ENCODE assay signal across 1 cellular context in genomic region chr1:159177273-159177907, GRCh38.
A peak's percentile ranks its signal among the peaks of the same experiment; 100 is the strongest.
TF ChIP-seq lines count a peak whose summit lies in the region.

No MANE protein-coding gene starts in this region.

TF ChIP-seq in K562, 482 proteins besides CTCF, POLR2A, EP300 and RAD21 (continued from another document and continues in another):
- TF ChIP-seq, protein P1, sequence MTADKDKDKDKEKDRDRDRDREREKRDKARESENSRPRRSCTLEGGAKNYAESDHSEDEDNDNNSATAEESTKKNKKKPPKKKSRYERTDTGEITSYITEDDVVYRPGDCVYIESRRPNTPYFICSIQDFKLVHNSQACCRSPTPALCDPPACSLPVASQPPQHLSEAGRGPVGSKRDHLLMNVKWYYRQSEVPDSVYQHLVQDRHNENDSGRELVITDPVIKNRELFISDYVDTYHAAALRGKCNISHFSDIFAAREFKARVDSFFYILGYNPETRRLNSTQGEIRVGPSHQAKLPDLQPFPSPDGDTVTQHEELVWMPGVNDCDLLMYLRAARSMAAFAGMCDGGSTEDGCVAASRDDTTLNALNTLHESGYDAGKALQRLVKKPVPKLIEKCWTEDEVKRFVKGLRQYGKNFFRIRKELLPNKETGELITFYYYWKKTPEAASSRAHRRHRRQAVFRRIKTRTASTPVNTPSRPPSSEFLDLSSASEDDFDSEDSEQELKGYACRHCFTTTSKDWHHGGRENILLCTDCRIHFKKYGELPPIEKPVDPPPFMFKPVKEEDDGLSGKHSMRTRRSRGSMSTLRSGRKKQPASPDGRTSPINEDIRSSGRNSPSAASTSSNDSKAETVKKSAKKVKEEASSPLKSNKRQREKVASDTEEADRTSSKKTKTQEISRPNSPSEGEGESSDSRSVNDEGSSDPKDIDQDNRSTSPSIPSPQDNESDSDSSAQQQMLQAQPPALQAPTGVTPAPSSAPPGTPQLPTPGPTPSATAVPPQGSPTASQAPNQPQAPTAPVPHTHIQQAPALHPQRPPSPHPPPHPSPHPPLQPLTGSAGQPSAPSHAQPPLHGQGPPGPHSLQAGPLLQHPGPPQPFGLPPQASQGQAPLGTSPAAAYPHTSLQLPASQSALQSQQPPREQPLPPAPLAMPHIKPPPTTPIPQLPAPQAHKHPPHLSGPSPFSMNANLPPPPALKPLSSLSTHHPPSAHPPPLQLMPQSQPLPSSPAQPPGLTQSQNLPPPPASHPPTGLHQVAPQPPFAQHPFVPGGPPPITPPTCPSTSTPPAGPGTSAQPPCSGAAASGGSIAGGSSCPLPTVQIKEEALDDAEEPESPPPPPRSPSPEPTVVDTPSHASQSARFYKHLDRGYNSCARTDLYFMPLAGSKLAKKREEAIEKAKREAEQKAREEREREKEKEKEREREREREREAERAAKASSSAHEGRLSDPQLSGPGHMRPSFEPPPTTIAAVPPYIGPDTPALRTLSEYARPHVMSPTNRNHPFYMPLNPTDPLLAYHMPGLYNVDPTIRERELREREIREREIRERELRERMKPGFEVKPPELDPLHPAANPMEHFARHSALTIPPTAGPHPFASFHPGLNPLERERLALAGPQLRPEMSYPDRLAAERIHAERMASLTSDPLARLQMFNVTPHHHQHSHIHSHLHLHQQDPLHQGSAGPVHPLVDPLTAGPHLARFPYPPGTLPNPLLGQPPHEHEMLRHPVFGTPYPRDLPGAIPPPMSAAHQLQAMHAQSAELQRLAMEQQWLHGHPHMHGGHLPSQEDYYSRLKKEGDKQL (CRISPR knock-in tag; IDR thresholded peaks at IDR 0.05; ENCODE audit: borderline replicate concordance) = no peak
- no peak for TF ChIP-seq JUND (IDR thresholded peaks at IDR 0.05; ENCODE audit: borderline replicate concordance, low read depth, low read length)
- TF ChIP-seq JUND (tag; IDR thresholded peaks at IDR 0.05; ENCODE audit: borderline replicate concordance, low read depth, low read length) = peak; percentile 47; the same call in 1 of the 3 replicates
- TF ChIP-seq, protein P2, sequence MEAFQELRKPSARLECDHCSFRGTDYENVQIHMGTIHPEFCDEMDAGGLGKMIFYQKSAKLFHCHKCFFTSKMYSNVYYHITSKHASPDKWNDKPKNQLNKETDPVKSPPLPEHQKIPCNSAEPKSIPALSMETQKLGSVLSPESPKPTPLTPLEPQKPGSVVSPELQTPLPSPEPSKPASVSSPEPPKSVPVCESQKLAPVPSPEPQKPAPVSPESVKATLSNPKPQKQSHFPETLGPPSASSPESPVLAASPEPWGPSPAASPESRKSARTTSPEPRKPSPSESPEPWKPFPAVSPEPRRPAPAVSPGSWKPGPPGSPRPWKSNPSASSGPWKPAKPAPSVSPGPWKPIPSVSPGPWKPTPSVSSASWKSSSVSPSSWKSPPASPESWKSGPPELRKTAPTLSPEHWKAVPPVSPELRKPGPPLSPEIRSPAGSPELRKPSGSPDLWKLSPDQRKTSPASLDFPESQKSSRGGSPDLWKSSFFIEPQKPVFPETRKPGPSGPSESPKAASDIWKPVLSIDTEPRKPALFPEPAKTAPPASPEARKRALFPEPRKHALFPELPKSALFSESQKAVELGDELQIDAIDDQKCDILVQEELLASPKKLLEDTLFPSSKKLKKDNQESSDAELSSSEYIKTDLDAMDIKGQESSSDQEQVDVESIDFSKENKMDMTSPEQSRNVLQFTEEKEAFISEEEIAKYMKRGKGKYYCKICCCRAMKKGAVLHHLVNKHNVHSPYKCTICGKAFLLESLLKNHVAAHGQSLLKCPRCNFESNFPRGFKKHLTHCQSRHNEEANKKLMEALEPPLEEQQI (IDR thresholded peaks at IDR 0.05) = peak; percentile 86
- TF ChIP-seq ZBTB17 (CRISPR knock-in tag; IDR thresholded peaks at IDR 0.05) = 0 out of 2 replicates have a peak, but pooled peaks have one; percentile 36
- TF ChIP-seq, protein P3, sequence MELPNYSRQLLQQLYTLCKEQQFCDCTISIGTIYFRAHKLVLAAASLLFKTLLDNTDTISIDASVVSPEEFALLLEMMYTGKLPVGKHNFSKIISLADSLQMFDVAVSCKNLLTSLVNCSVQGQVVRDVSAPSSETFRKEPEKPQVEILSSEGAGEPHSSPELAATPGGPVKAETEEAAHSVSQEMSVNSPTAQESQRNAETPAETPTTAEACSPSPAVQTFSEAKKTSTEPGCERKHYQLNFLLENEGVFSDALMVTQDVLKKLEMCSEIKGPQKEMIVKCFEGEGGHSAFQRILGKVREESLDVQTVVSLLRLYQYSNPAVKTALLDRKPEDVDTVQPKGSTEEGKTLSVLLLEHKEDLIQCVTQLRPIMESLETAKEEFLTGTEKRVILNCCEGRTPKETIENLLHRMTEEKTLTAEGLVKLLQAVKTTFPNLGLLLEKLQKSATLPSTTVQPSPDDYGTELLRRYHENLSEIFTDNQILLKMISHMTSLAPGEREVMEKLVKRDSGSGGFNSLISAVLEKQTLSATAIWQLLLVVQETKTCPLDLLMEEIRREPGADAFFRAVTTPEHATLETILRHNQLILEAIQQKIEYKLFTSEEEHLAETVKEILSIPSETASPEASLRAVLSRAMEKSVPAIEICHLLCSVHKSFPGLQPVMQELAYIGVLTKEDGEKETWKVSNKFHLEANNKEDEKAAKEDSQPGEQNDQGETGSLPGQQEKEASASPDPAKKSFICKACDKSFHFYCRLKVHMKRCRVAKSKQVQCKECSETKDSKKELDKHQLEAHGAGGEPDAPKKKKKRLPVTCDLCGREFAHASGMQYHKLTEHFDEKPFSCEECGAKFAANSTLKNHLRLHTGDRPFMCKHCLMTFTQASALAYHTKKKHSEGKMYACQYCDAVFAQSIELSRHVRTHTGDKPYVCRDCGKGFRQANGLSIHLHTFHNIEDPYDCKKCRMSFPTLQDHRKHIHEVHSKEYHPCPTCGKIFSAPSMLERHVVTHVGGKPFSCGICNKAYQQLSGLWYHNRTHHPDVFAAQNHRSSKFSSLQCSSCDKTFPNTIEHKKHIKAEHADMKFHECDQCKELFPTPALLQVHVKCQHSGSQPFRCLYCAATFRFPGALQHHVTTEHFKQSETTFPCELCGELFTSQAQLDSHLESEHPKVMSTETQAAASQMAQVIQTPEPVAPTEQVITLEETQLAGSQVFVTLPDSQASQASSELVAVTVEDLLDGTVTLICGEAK (IDR thresholded peaks at IDR 0.05) = peak; percentile 90
- TF ChIP-seq, protein P3 (CRISPR knock-in tag; IDR thresholded peaks at IDR 0.05) = peak; percentile 55; the same call in 1 of the 2 replicates
- no peak for TF ChIP-seq GTF2F1 (IDR thresholded peaks at IDR 0.05; ENCODE audit: low read depth, low read length)
- no peak for TF ChIP-seq PTRF (tag; IDR thresholded peaks at IDR 0.05)
- TF ChIP-seq, protein P4, sequence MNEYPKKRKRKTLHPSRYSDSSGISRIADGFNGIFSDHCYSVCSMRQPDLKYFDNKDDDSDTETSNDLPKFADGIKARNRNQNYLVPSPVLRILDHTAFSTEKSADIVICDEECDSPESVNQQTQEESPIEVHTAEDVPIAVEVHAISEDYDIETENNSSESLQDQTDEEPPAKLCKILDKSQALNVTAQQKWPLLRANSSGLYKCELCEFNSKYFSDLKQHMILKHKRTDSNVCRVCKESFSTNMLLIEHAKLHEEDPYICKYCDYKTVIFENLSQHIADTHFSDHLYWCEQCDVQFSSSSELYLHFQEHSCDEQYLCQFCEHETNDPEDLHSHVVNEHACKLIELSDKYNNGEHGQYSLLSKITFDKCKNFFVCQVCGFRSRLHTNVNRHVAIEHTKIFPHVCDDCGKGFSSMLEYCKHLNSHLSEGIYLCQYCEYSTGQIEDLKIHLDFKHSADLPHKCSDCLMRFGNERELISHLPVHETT (CRISPR knock-in tag; conservative IDR thresholded peaks at IDR 0.05 in 1 of 2, IDR thresholded peaks at IDR 0.05 in 1 of 2) = peak; percentile 87 to 97
- no peak for TF ChIP-seq ZFP30 (CRISPR knock-in tag; IDR thresholded peaks at IDR 0.05; ENCODE audit: borderline replicate concordance)
- peak in 1 of 2 experiments; percentile 77; a peak in 1 of 3 replicates for TF ChIP-seq CBX3 (IDR thresholded peaks at IDR 0.05; ENCODE audit: borderline replicate concordance in 1 of 2, low read length in 2 of 2)
- TF ChIP-seq ELF1 (tag; IDR thresholded peaks at IDR 0.05) = no peak
- TF ChIP-seq, protein P5, sequence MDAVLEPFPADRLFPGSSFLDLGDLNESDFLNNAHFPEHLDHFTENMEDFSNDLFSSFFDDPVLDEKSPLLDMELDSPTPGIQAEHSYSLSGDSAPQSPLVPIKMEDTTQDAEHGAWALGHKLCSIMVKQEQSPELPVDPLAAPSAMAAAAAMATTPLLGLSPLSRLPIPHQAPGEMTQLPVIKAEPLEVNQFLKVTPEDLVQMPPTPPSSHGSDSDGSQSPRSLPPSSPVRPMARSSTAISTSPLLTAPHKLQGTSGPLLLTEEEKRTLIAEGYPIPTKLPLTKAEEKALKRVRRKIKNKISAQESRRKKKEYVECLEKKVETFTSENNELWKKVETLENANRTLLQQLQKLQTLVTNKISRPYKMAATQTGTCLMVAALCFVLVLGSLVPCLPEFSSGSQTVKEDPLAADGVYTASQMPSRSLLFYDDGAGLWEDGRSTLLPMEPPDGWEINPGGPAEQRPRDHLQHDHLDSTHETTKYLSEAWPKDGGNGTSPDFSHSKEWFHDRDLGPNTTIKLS (IDR thresholded peaks at IDR 0.05; ENCODE audit: borderline replicate concordance, low read depth) = no peak
- TF ChIP-seq BMI1 (IDR thresholded peaks at IDR 0.05; ENCODE audit: low read length) = no peak
- no peak for TF ChIP-seq GABPB2 (CRISPR knock-in tag; conservative IDR thresholded peaks at IDR 0.05)
- TF ChIP-seq JUNB (CRISPR knock-in tag; conservative IDR thresholded peaks at IDR 0.05) = no peak
- no peak for TF ChIP-seq ZNF121 (CRISPR knock-in tag; conservative IDR thresholded peaks at IDR 0.05)
- TF ChIP-seq, protein P6, sequence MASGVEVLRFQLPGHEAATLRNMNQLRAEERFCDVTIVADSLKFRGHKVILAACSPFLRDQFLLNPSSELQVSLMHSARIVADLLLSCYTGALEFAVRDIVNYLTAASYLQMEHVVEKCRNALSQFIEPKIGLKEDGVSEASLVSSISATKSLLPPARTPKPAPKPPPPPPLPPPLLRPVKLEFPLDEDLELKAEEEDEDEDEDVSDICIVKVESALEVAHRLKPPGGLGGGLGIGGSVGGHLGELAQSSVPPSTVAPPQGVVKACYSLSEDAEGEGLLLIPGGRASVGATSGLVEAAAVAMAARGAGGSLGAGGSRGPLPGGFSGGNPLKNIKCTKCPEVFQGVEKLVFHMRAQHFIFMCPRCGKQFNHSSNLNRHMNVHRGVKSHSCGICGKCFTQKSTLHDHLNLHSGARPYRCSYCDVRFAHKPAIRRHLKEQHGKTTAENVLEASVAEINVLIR (CRISPR knock-in tag; IDR thresholded peaks at IDR 0.05) = no peak
- TF ChIP-seq CHD2 (IDR thresholded peaks at IDR 0.05; ENCODE audit: low read depth, low read length) = no peak
- TF ChIP-seq ZNF175 (CRISPR knock-in tag; IDR thresholded peaks at IDR 0.05; ENCODE audit: low read depth) = peak; percentile 94
- no peak for TF ChIP-seq FUS (optimal IDR thresholded peaks at IDR 0.05; ENCODE audit: low read depth, low read length)
- TF ChIP-seq SP1 (CRISPR knock-in tag; IDR thresholded peaks at IDR 0.05) = no peak
- no peak for TF ChIP-seq CBFA2T3 (IDR thresholded peaks at IDR 0.05)
- peak; percentile 79 for TF ChIP-seq CXXC5 (CRISPR knock-in tag; IDR thresholded peaks at IDR 0.05)
- TF ChIP-seq, protein P7, sequence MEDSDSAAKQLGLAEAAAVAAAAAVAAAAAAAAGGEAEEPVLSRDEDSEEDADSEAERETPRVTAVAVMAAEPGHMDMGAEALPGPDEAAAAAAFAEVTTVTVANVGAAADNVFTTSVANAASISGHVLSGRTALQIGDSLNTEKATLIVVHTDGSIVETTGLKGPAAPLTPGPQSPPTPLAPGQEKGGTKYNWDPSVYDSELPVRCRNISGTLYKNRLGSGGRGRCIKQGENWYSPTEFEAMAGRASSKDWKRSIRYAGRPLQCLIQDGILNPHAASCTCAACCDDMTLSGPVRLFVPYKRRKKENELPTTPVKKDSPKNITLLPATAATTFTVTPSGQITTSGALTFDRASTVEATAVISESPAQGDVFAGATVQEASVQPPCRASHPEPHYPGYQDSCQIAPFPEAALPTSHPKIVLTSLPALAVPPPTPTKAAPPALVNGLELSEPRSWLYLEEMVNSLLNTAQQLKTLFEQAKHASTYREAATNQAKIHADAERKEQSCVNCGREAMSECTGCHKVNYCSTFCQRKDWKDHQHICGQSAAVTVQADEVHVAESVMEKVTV (CRISPR knock-in tag; IDR thresholded peaks at IDR 0.05) = no peak
- peak; percentile 76 to 98; a peak in 3 of 4 replicates for TF ChIP-seq SIN3A (IDR thresholded peaks at IDR 0.05; ENCODE audit: borderline replicate concordance in 2 of 2, control insufficient read depth in 1 of 2, low read depth in 2 of 2, low read length in 2 of 2)
- peak; percentile 59 to 79; a peak in 3 of 4 replicates for TF ChIP-seq TEAD1 (CRISPR knock-in tag; IDR thresholded peaks at IDR 0.05)
- peak; percentile 68 for TF ChIP-seq FOXJ3 (CRISPR knock-in tag; IDR thresholded peaks at IDR 0.05)
- no peak for TF ChIP-seq ZKSCAN1 (IDR thresholded peaks at IDR 0.05; ENCODE audit: low read depth, low read length)
- TF ChIP-seq, protein P8, sequence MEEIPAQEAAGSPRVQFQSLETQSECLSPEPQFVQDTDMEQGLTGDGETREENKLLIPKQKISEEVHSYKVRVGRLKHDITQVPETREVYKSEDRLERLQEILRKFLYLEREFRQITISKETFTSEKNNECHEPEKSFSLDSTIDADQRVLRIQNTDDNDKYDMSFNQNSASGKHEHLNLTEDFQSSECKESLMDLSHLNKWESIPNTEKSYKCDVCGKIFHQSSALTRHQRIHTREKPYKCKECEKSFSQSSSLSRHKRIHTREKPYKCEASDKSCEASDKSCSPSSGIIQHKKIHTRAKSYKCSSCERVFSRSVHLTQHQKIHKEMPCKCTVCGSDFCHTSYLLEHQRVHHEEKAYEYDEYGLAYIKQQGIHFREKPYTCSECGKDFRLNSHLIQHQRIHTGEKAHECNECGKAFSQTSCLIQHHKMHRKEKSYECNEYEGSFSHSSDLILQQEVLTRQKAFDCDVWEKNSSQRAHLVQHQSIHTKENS (CRISPR knock-in tag; IDR thresholded peaks at IDR 0.05) = no peak
- TF ChIP-seq POLR3A (IDR thresholded peaks at IDR 0.05; ENCODE audit: borderline replicate concordance, extremely low read depth, insufficient read depth, insufficient read length) = no peak
- TF ChIP-seq RBM17 (IDR thresholded peaks at IDR 0.05; ENCODE audit: borderline replicate concordance, low read depth, low read length) = no peak
